Comparison of ENCODE assay signal across 1 cellular context in genomic region chr20:36199293-36200257, GRCh38.
TF ChIP-seq lines count a peak whose summit lies in the region.

No MANE protein-coding gene starts in this region.

TF ChIP-seq in K562, 482 proteins besides CTCF, POLR2A, EP300 and RAD21 (continued from another document and continues in another):
- TF ChIP-seq THAP12 (CRISPR knock-in tag; IDR thresholded peaks at IDR 0.05) (no peak), ZNF212 (CRISPR knock-in tag; IDR thresholded peaks at IDR 0.05) (no peak), GTF2E2 (tag; IDR thresholded peaks at IDR 0.05) (no peak), MEF2A (IDR thresholded peaks at IDR 0.05; ENCODE audit: control insufficient read depth, low read depth, low read length) (no peak), HOXB6 (CRISPR knock-in tag; IDR thresholded peaks at IDR 0.05; ENCODE audit: borderline replicate concordance) (no peak), ZNF764 (CRISPR knock-in tag; IDR thresholded peaks at IDR 0.05; ENCODE audit: low read depth) (no peak), FOXM1 (IDR thresholded peaks at IDR 0.05; ENCODE audit: low read depth) (no peak), FOXM1 (CRISPR knock-in tag; IDR thresholded peaks at IDR 0.05; ENCODE audit: low read depth) (no peak), JUN (IDR thresholded peaks at IDR 0.05; ENCODE audit: borderline replicate concordance, low read depth, low read length) (no peak), JUN (CRISPR knock-in tag; IDR thresholded peaks at IDR 0.05; ENCODE audit: borderline replicate concordance) (no peak), CTBP1 (IDR thresholded peaks at IDR 0.05; ENCODE audit: borderline replicate concordance) (peak; percentile 43; the same call in 1 of the 2 replicates), FOXP4 (CRISPR knock-in tag; IDR thresholded peaks at IDR 0.05; ENCODE audit: borderline replicate concordance) (0 out of 2 replicates have a peak, but pooled peaks have one; percentile 49), BDP1 (IDR thresholded peaks at IDR 0.05; ENCODE audit: insufficient read depth, insufficient read length) (no peak), ZSCAN29 (IDR thresholded peaks at IDR 0.05) (no peak), ZBTB8A (IDR thresholded peaks at IDR 0.05; ENCODE audit: partially characterized antibody) (no peak), TARDBP (IDR thresholded peaks at IDR 0.05) (no peak), ID3 (CRISPR knock-in tag; IDR thresholded peaks at IDR 0.05) (no peak), ID3 (tag; IDR thresholded peaks at IDR 0.05) (no peak), NR2C2 (CRISPR knock-in tag; IDR thresholded peaks at IDR 0.05) (no peak), NR2C2 (tag; IDR thresholded peaks at IDR 0.05) (no peak), ZNF274 (IDR thresholded peaks at IDR 0.05; ENCODE audit: borderline replicate concordance, low read depth, low read length) (no peak), FOS (IDR thresholded peaks at IDR 0.05; ENCODE audit: extremely low read depth, insufficient read length) (no peak), ATF3 (IDR thresholded peaks at IDR 0.05) (no peak), ATF3 (CRISPR knock-in tag; conservative IDR thresholded peaks at IDR 0.05) (no peak), FIP1L1 (IDR thresholded peaks at IDR 0.05; ENCODE audit: low read depth, low read length, poor library complexity, severe bottlenecking) (no peak), DEAF1 (CRISPR knock-in tag; IDR thresholded peaks at IDR 0.05) (peak; percentile 70), ZNF263 (CRISPR knock-in tag; IDR thresholded peaks at IDR 0.05; ENCODE audit: borderline replicate concordance) (peak; percentile 47; the same call in 1 of the 2 replicates), RCOR1 (IDR thresholded peaks at IDR 0.05; ENCODE audit: borderline replicate concordance in 1 of 2, low read depth in 2 of 2, low read length in 2 of 2) (no peak), ATF2 (CRISPR knock-in tag; IDR thresholded peaks at IDR 0.05) (no peak), TAF15 (IDR thresholded peaks at IDR 0.05; ENCODE audit: low read depth, low read length) (no peak), NFE2L1 (tag; IDR thresholded peaks at IDR 0.05; ENCODE audit: borderline replicate concordance, low read depth) (no peak), ZNF740 (CRISPR knock-in tag; IDR thresholded peaks at IDR 0.05) (peak; percentile 32; the same call in 1 of the 2 replicates), ZNF740 (tag; IDR thresholded peaks at IDR 0.05) (no peak), NFRKB (IDR thresholded peaks at IDR 0.05; ENCODE audit: low read depth) (no peak), ZBTB43 (CRISPR knock-in tag; IDR thresholded peaks at IDR 0.05) (no peak), WHSC1 (IDR thresholded peaks at IDR 0.05; ENCODE audit: low read length) (no peak), ARID2 (IDR thresholded peaks at IDR 0.05) (peak; percentile 51; the same call in 1 of the 2 replicates), GTF3C2 (IDR thresholded peaks at IDR 0.05; ENCODE audit: borderline replicate concordance, extremely low read depth, insufficient read length) (no peak), SMC3 (conservative IDR thresholded peaks at IDR 0.05; ENCODE audit: insufficient read depth, low read depth, low read length) (peak; percentile 88), CLOCK (CRISPR knock-in tag; IDR thresholded peaks at IDR 0.05; ENCODE audit: borderline replicate concordance) (no peak), CC2D1A (IDR thresholded peaks at IDR 0.05) (peak; percentile 83; the same call in 1 of the 2 replicates), CREB5 (CRISPR knock-in tag; IDR thresholded peaks at IDR 0.05) (no peak), CBFA2T3 (IDR thresholded peaks at IDR 0.05) (no peak), CXXC5 (CRISPR knock-in tag; IDR thresholded peaks at IDR 0.05) (no peak)
